In the genomic region with DNA sequence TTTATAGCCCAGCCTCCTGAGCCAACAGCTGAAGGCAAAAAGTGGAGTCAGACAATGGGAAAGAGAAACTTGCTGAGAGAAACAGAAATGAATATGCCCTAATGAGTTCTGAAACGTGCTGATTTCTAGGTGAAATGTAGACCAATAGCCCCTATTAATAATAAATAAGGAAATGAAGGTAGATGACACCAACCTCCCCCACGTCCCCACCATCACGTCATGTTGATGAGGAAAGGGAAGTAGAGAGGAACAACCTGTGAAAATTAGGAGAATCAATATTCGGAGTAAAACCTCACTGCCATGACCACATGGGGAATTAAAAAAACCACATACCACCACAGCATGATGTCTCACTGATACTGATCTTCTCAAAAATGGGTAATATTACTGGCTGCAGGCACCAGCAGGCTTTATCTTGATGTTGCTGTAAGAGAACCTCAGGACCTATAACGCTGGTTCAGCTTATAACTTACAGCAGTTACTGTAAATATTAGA, we compare ENCODE assay signal across 8 cellular contexts.
DNase-seq lines count a peak whose midpoint lies in the region; ATAC-seq and TF ChIP-seq lines count a peak whose summit lies in the region.

No MANE protein-coding gene starts in this region.

- H3K27me3 ChIP-seq in dorsolateral prefrontal cortex, result no peaks in the 10 kb centered on the region
- no peaks in the 10 kb centered on the region for H3K27me3 ChIP-seq in MG63

- no peaks in the 10 kb centered on the region for H3K9me3 ChIP-seq in MG63

- in situ Hi-C loops in GM13976 (cut with MboI; ENCODE audit: low sequenced_read_pairs, unreplicated experiment), result no loop called here

- peak overlapping the region in 2 of 59 donors; percentile 6 to 30 for H3K4me3 ChIP-seq in dorsolateral prefrontal cortex
- H3K4me3 ChIP-seq in MG63, result no peak overlapping the region

- ATAC-seq in HG02852 (IDR thresholded peaks at IDR 0.05; ENCODE audit: unreplicated experiment) (peak; percentile 76), HG03571 (IDR thresholded peaks at IDR 0.05; ENCODE audit: unreplicated experiment) (no peak)

- TF ChIP-seq CTCF in GM13976 (IDR thresholded peaks at IDR 0.05; ENCODE audit: borderline replicate concordance, control extremely low read depth, extremely low read depth, insufficient read depth, missing control alignments) (no peak), dorsolateral prefrontal cortex (IDR thresholded peaks at IDR 0.05 in 54 of 56, conservative IDR thresholded peaks at IDR 0.05 in 2 of 56; ENCODE audit: low read depth in 1 of 56, partially characterized antibody in 56 of 56) (no peak)

- peak overlapping the region in 31 of 59 donors; percentile 1 to 95 (median 29) for H3K27ac ChIP-seq in dorsolateral prefrontal cortex

- intact Hi-C loops in dorsolateral prefrontal cortex (cut with DNase I), result loop anchor here (10.0 kb wide), 1 partner anchor 59 kb away; a partner anchor contains a TSS

- H3K36me3 ChIP-seq in MG63, result no peaks in the 10 kb centered on the region

- DNase-seq in GM13976 (ENCODE audit: low spot score) (peak; percentile 14), T-helper 2 cell (peak in 4 of 5 experiments; percentile 27 to 92 (median 52)), dorsolateral prefrontal cortex (no peak), MG63 (no peak), NCI-H1048 (lab: John Stamatoyannopoulos, UW) (no peak), HuH-7 (ENCODE audit: low spot score) (no peak)

Comparison
In these comparisons a context has a peak if more than half of its experiments do, and no peak if none do; other contexts are left out.
1. DNase-seq: peak in GM13976 (single experiment) and T-helper 2 cell (4 of 5); none in dorsolateral prefrontal cortex (0 of 10), MG63 (single experiment), NCI-H1048 (single experiment) and HuH-7 (single experiment).